In genomic region chr18:34576622-34577021, GRCh38 we compare ENCODE assay signal across 28 cellular contexts.
"Had no signal": no experiment of that assay in that cellular context is flagged by ENCODE, and none has a peak within 500 bp of the region (broad histone marks: within the 10 kb centered on the region; RNA-seq: fewer than 3 reads in every experiment).

No MANE protein-coding gene starts in this region.

- H3K4me3 ChIP-seq: adrenal gland, body of pancreas, coronary artery, dorsolateral prefrontal cortex, gastroesophageal sphincter, skin epidermis, thoracic aorta, uterus had no signal

- DNase-seq: activated CD4-positive, alpha-beta T cell treated with anti-CD3 and anti-CD28 coated beads for 48 hours; activated CD4-positive, alpha-beta T cell treated with anti-CD3 and anti-CD28 coated beads, Interleukin-2, amount 50 U/mL, for 48 hours; activated CD8-positive, alpha-beta memory T cell treated with anti-CD3 and anti-CD28 coated beads for 24 hours; activated effector memory CD4-positive, alpha-beta T cell treated with Interleukin-2 at 50 U/mL for 16 hours; activated naive CD4-positive, alpha-beta T cell treated with anti-CD3 and anti-CD28 coated beads for 36 hours; activated naive CD8-positive, alpha-beta T cell treated with anti-CD3 and anti-CD28 coated beads for 36 hours; adrenal gland; aorta; body of pancreas; cerebellar nuclear complex; dorsolateral prefrontal cortex; effector memory CD4-positive, alpha-beta T cell; hypothalamus; immature natural killer cell; kidney; naive B cell; nephron progenitor cell; retina; stimulated activated CD4-positive, alpha-beta T cell treated with anti-CD3 and anti-CD28 coated beads, Interleukin-12 subunit alpha, Interleukin-12 subunit beta, amount 100 ng/mL, for 4 hours; stimulated activated CD4-positive, alpha-beta T cell treated with anti-CD3 and anti-CD28 coated beads, Interleukin-4, amount 100 ng/mL, for 1 hour; uterus had no signal

- ATAC-seq: activated CD4-positive, CD25-positive, alpha-beta regulatory T cell treated with anti-CD3 and anti-CD28 coated beads, Interleukin-2, amount 50 U/mL, for 24 hours; body of pancreas; gastroesophageal sphincter; sciatic nerve had no signal

- H3K27ac ChIP-seq: adrenal gland, body of pancreas, coronary artery, dorsolateral prefrontal cortex, gastroesophageal sphincter, neutrophil, skin epidermis, thoracic aorta, uterus had no signal

- H3K27me3 ChIP-seq: adrenal gland, body of pancreas, dorsolateral prefrontal cortex, gastroesophageal sphincter, neutrophil, uterus had no signal

- H3K36me3 ChIP-seq: adrenal gland, gastroesophageal sphincter, neutrophil, thoracic aorta, uterus had no signal
